10 cellular contexts compared by ENCODE assay signal in genomic region chr13:30718661-30719520, GRCh38. TPM values are rescaled to one million over a fixed set of nuclear protein-coding genes. Genes with fewer than 3 reads are reported as not detected.
DNase-seq lines count a peak whose midpoint lies in the region; ATAC-seq, FAIRE-seq and TF ChIP-seq lines count a peak whose summit lies in the region.
"Had no signal": no experiment of that assay in that cellular context is flagged by ENCODE, and none has a peak within 500 bp of the region (broad histone marks: within the 10 kb centered on the region; RNA-seq: fewer than 3 reads in every experiment).

No MANE protein-coding gene starts in this region.

- DNase-seq in GM12892 (ENCODE audit: insufficient read length) (no peak), NOMO-1 treated with dmso at 0.1 percent for 144 hours (lab: John Stamatoyannopoulos, UW; ENCODE audit: unreplicated experiment) (peak; percentile 5), epithelial cell of prostate (ENCODE audit: low read depth, low spot score) (peak; percentile 59), skeletal muscle cell (ENCODE audit: low read depth) (peak; percentile 73), GF-D8 (lab: John Stamatoyannopoulos, UW) (no peak), GM19238 (ENCODE audit: insufficient read length, low spot score) (no peak)
- DNase-seq: NCI-H1694 treated with DMSO at 0.1 percent for 48 hours, nucleus accumbens had no signal

- no peak overlapping the region for H3K4me3 ChIP-seq in skeletal muscle cell (ENCODE audit: low read depth, low read length)

- peak overlapping the region; percentile 82 for H3K27ac ChIP-seq in epithelial cell of prostate

- ATAC-seq in HG03196 (IDR thresholded peaks at IDR 0.05; ENCODE audit: unreplicated experiment) = no peak
- no peak for ATAC-seq in HG02970 (IDR thresholded peaks at IDR 0.05; ENCODE audit: low FRiP score, unreplicated experiment)

- no peak for TF ChIP-seq POLR2A in GM12892 (IDR thresholded peaks at IDR 0.05; ENCODE audit: low read depth, low read length)

- peak; percentile 27 for FAIRE-seq in GM12892 (lab: Jason Lieb, UNC)

RNA-seq across cellular contexts. Expression of gene ALOX5AP, which starts 16.5 kb away (rescaled TPM):
- 22.0 TPM for polyA plus RNA-seq in GM12892 (2012; ENCODE audit: missing spikeins)

Comparison
In these comparisons a context has a peak if more than half of its experiments do, and no peak if none do; other contexts are left out.
1. DNase-seq: peak in NOMO-1 treated with dmso at 0.1 percent for 144 hours (single experiment), epithelial cell of prostate (single experiment) and skeletal muscle cell (single experiment); none in GM12892 (single experiment), GF-D8 (single experiment) and GM19238 (single experiment).